Comparison of ENCODE assay signal across 10 cellular contexts in genomic region chr2:151878655-151879563, GRCh38. TPM values are rescaled to one million over a fixed set of nuclear protein-coding genes. Genes with fewer than 3 reads are reported as not detected.
DNase-seq lines count a peak whose midpoint lies in the region; ATAC-seq, FAIRE-seq and TF ChIP-seq lines count a peak whose summit lies in the region.
"Had no signal": no experiment of that assay in that cellular context is flagged by ENCODE, and none has a peak within 500 bp of the region (broad histone marks: within the 10 kb centered on the region; RNA-seq: fewer than 3 reads in every experiment).

No MANE protein-coding gene starts in this region.

- POLR2A ChIA-PET in K562 (lab: Yijun Ruan, JAX): interaction anchor here (0.6 to 0.7 kb wide), 2 partner anchors 14 to 201 kb away, joined by 3 read pairs; no protein-coding TSS in a partner anchor

- CTCF ChIA-PET in K562 (lab: Yijun Ruan, JAX; ENCODE audit: low intra/inter-chr PET ratio): no interaction called here

- H3K9me3 ChIP-seq in K562 (replicated peaks; ENCODE audit: control insufficient read depth, insufficient read depth, low read depth, low read length) (no peaks in the 10 kb centered on the region), mesodermal cell (ENCODE audit: control insufficient read depth, low read length) (peaks cover 5% of the 10 kb centered on the region)

- TF ChIP-seq POLR2A in K562 (conservative IDR thresholded peaks at IDR 0.05): no peak

- H3K9me1 ChIP-seq in K562 (ENCODE audit: control insufficient read depth, insufficient read depth, low read length): no peaks in the 10 kb centered on the region

- H4K20me1 ChIP-seq in K562 (replicated peaks; ENCODE audit: control insufficient read depth, insufficient read depth, low read length): no peaks in the 10 kb centered on the region

- H3K36me3 ChIP-seq in K562 (ENCODE audit: control insufficient read depth, insufficient read depth, low read length) (no peaks in the 10 kb centered on the region), mesodermal cell (ENCODE audit: control insufficient read depth, insufficient read depth, low read length) (no peaks in the 10 kb centered on the region)

- no peaks in the 10 kb centered on the region; a peak in 1 of 5 replicates for H3K4me1 ChIP-seq in K562 (replicated peaks in 1 of 2; ENCODE audit: control insufficient read depth in 2 of 2, insufficient read depth in 2 of 2, low read length in 2 of 2)
- H3K4me1 ChIP-seq in mesodermal cell (ENCODE audit: control insufficient read depth, insufficient read depth, low read length, poor library complexity, severe bottlenecking): peaks cover 20% of the 10 kb centered on the region

- ATAC-seq in GM18498 (IDR thresholded peaks at IDR 0.05; ENCODE audit: unreplicated experiment) (peak; percentile 59), K562 (no peak)

- no peak overlapping the region for H3K4me2 ChIP-seq in K562 (ENCODE audit: insufficient read depth, low read length)

- no peaks in the 10 kb centered on the region for H3K79me2 ChIP-seq in K562 (ENCODE audit: control insufficient read depth, insufficient read depth, low read length)

- intact Hi-C loops in K562 (cut with micrococcal nuclease): no loop called here

- DNase-seq in KG1 (lab: John Stamatoyannopoulos, UW) (peak; percentile 16), K562 (ENCODE audit: extremely low read depth in 1 of 4, low spot score in 3 of 4) (peak in 1 of 4 experiments; percentile 8), RPMI8226 (no peak), G401 (ENCODE audit: low spot score) (no peak), DMS79 (lab: John Stamatoyannopoulos, UW) (no peak)
- DNase-seq in activated naive CD4-positive, alpha-beta T cell treated with Interleukin-2 at 50 U/mL for 16 hours: no peak
- DNase-seq: activated T-cell treated with anti-CD3 and anti-CD28 coated beads, Interleukin-2, amount 50 U/mL, for 4 hours; stimulated activated CD4-positive, alpha-beta T cell treated with anti-CD3 and anti-CD28 coated beads, Interleukin-15, amount 100 ng/mL, for 24 hours had no signal

- no peak for FAIRE-seq in K562 (lab: Jason Lieb, UNC)

- no peak for TF ChIP-seq EP300 in K562 (IDR thresholded peaks at IDR 0.05; ENCODE audit: low read length)

- TF ChIP-seq RAD21 in K562 (CRISPR knock-in tag; conservative IDR thresholded peaks at IDR 0.05 in 1 of 2, IDR thresholded peaks at IDR 0.05 in 1 of 2): 0 out of 4 replicates have a peak, but pooled peaks of 1 of the 2 experiments have one; percentile 16

- WGBS in K562 (ENCODE audit: insufficient coverage, low coverage, missing lambda C conversion rate): 4% methylated on average over 2 of the region's 2 CpGs
- 83 to 96% methylated on average over 1 to 2 of the region's 2 CpGs for WGBS in mesodermal cell (ENCODE audit: insufficient coverage in 2 of 2), 2 experiments

- H3K4me3 ChIP-seq in K562 (no peak overlapping the region), mesodermal cell (ENCODE audit: extremely low read depth, insufficient read depth, low read length, poor library complexity, severe bottlenecking) (no peak overlapping the region)

- in situ Hi-C loops in K562 (cut with MboI) (no loop called here), G401 (cut with HindIII; ENCODE audit: low sequenced_read_pairs) (no loop called here)

- TF ChIP-seq CTCF in K562 (IDR thresholded peaks at IDR 0.05 in 2 of 3, conservative IDR thresholded peaks at IDR 0.05 in 1 of 3; ENCODE audit: insufficient read depth in 2 of 3, low read depth in 1 of 3, low read length in 3 of 3): no peak

- peaks cover 9 to 17% of the 10 kb centered on the region in 2 experiments for H3K27me3 ChIP-seq in K562 (ENCODE audit: control insufficient read depth in 2 of 2, insufficient read depth in 2 of 2, low read length in 2 of 2)

- no peak overlapping the region for H3K9ac ChIP-seq in K562 (ENCODE audit: insufficient read depth in 1 of 2, low read depth in 2 of 2, low read length in 2 of 2)

- no peak overlapping the region for H2AFZ ChIP-seq in K562 (ENCODE audit: low read depth, low read length)

- H3K27ac ChIP-seq in K562 (ENCODE audit: extremely low read depth, low read depth, low read length): no peak overlapping the region
- peak overlapping the region; percentile 87 for H3K27ac ChIP-seq in mesodermal cell (ENCODE audit: low read depth, low read length, severe bottlenecking)

- no TSS peak for BruUV-seq in K562 (replicated peaks; lab: Mats Ljungman, UMichigan)

TF ChIP-seq in K562, 482 proteins besides CTCF, POLR2A, EP300 and RAD21 (continues in another document):
- TF ChIP-seq ZNF354B (CRISPR knock-in tag; IDR thresholded peaks at IDR 0.05): no peak
- TF ChIP-seq ZBTB1 (CRISPR knock-in tag; IDR thresholded peaks at IDR 0.05; ENCODE audit: borderline replicate concordance, low read depth): no peak
- TF ChIP-seq ESRRB (CRISPR knock-in tag; IDR thresholded peaks at IDR 0.05; ENCODE audit: borderline replicate concordance): no peak
- TF ChIP-seq SMARCE1 (IDR thresholded peaks at IDR 0.05): peak; percentile 69; the same call in 1 of the 2 replicates
- TF ChIP-seq ZFP1 (CRISPR knock-in tag; IDR thresholded peaks at IDR 0.05): no peak
- no peak for TF ChIP-seq MYC (IDR thresholded peaks at IDR 0.05; ENCODE audit: low read depth, low read length)
- no peak for TF ChIP-seq MYC (CRISPR knock-in tag; IDR thresholded peaks at IDR 0.05; ENCODE audit: borderline replicate concordance, low read depth)
- TF ChIP-seq ATF6 (CRISPR knock-in tag; IDR thresholded peaks at IDR 0.05): no peak
- TF ChIP-seq JUN (IDR thresholded peaks at IDR 0.05; ENCODE audit: borderline replicate concordance, low read depth, low read length): peak; percentile 86
- TF ChIP-seq JUN (CRISPR knock-in tag; IDR thresholded peaks at IDR 0.05; ENCODE audit: borderline replicate concordance): no peak
- TF ChIP-seq ARID1B (IDR thresholded peaks at IDR 0.05): peak; percentile 58; the same call in 1 of the 2 replicates
- no peak for TF ChIP-seq POLR2AphosphoS2 (IDR thresholded peaks at IDR 0.05; ENCODE audit: low read length)
- peak; percentile 51; the same call in 1 of the 2 replicates for TF ChIP-seq ATF7 (IDR thresholded peaks at IDR 0.05)
- no peak for TF ChIP-seq HMGN3 (IDR thresholded peaks at IDR 0.05; ENCODE audit: borderline replicate concordance, extremely low read depth, insufficient read length, low read depth, low read length)
- TF ChIP-seq SUPT5H (IDR thresholded peaks at IDR 0.05): no peak
- peak; percentile 92 for TF ChIP-seq JUND (IDR thresholded peaks at IDR 0.05; ENCODE audit: borderline replicate concordance, low read depth, low read length)
- TF ChIP-seq JUND (tag; IDR thresholded peaks at IDR 0.05; ENCODE audit: borderline replicate concordance, low read depth, low read length): peak; percentile 96
- TF ChIP-seq SIN3B (IDR thresholded peaks at IDR 0.05; ENCODE audit: low read depth): no peak
- TF ChIP-seq LARP7 (IDR thresholded peaks at IDR 0.05): no peak

RNA-seq across cellular contexts. Expression of gene ARL5A, which starts 50.7 kb away (rescaled TPM):
- total RNA-seq in K562 (2011; cell fraction: chromatin; rRNA removed; ENCODE audit: low replicate concordance): 74.2 and 178 TPM in 2 replicates
- total RNA-seq in K562 (2011; cell fraction: nucleolus; rRNA removed): 34.4 and 36.5 TPM in 2 replicates
- 75.4 and 160 TPM in 2 replicates for total RNA-seq in K562 (2011; cell fraction: nucleoplasm; rRNA removed)
- total RNA-seq in K562 (2014; rRNA removed) (117 and 132 TPM in 2 replicates), K562 (2014; rRNA removed; fragmentation: Illumina TruSeq; extraction: Trizol) (102 and 118 TPM in 2 replicates), K562 (2015; rRNA removed; fragmentation: Illumina TruSeq; extraction: Trizol) (76.1 and 101 TPM in 2 replicates), K562 (2021) (92.2 and 94.3 TPM in 2 replicates)
- polyA plus RNA-seq in K562 (2011; rRNA removed) (65.1 and 71.1 TPM in 2 replicates), K562 (2014; fragmentation: Illumina TruSeq; extraction: Trizol) (85.4 and 88.4 TPM in 2 replicates), K562 (2014; fragmentation: Nextera tagmentation; extraction: Ambion mirVana) (10 to 100 TPM; 16.3 to 16.9 TPM), K562 (2014; rRNA removed) (74.8 and 75.6 TPM in 2 replicates)
- polyA plus RNA-seq in K562 (2011; cell fraction: cytosol; rRNA removed): 22.9 and 43.5 TPM in 2 replicates
- polyA plus RNA-seq in K562 (2011; cell fraction: nucleus; rRNA removed): 46.1 and 59.3 TPM in 2 replicates
- 41.6 and 51.1 TPM in 2 replicates for polyA plus RNA-seq in K562 (2012)
- polyA minus RNA-seq in K562 (2011; rRNA and poly(A)+ RNA removed): 144 and 168 TPM in 2 replicates
- polyA minus RNA-seq in K562 (2011; cell fraction: cytosol; rRNA and poly(A)+ RNA removed): 50.1 and 63.7 TPM in 2 replicates
- 63.5 and 96.7 TPM in 2 replicates for polyA minus RNA-seq in K562 (2011; cell fraction: nucleus; rRNA and poly(A)+ RNA removed)
- 38.0 TPM for polyA plus RNA-seq in mesodermal cell (2013, experiment 1 of 2)
- polyA plus RNA-seq in mesodermal cell (2013, experiment 2 of 2): 32.4 TPM
- total RNA-seq in G401 (2014; rRNA removed; shearing (Covaris generic)): 59.9 and 90.8 TPM in 2 replicates
